ENCODE assay signal across 8 cellular contexts in genomic region chr2:192195548-192196418, GRCh38. TPM values are rescaled to one million over a fixed set of nuclear protein-coding genes. Genes with fewer than 3 reads are reported as not detected.
DNase-seq lines count a peak whose midpoint lies in the region; ATAC-seq and TF ChIP-seq lines count a peak whose summit lies in the region.

No MANE protein-coding gene starts in this region.

- no peak overlapping the region for H2AFZ ChIP-seq in Karpas-422 (ENCODE audit: low read length)

- H4K20me1 ChIP-seq in Karpas-422 (ENCODE audit: insufficient read depth, low read depth, low read length) = no peaks in the 10 kb centered on the region

- no peak overlapping the region for H3K4me2 ChIP-seq in Karpas-422 (ENCODE audit: low read depth, low read length, poor library complexity, severe bottlenecking)

- no peaks in the 10 kb centered on the region for H3K79me2 ChIP-seq in Karpas-422 (ENCODE audit: low read length)

- no peak overlapping the region for H3K9ac ChIP-seq in Karpas-422 (ENCODE audit: low read length)

- no peaks in the 10 kb centered on the region for H3K36me3 Mint-ChIP-seq in activated naive CD8-positive, alpha-beta T cell treated with anti-CD3 and anti-CD28 coated beads for 36 hours

- no peaks in the 10 kb centered on the region for H3K9me3 Mint-ChIP-seq in activated naive CD8-positive, alpha-beta T cell treated with anti-CD3 and anti-CD28 coated beads for 36 hours

- peak; percentile 57 for DNase-seq in activated effector memory CD4-positive, alpha-beta T cell treated with anti-CD3 and anti-CD28 coated beads, Interleukin-2, amount 50 U/mL, for 16 hours
- no peak for DNase-seq in activated effector memory CD4-positive, alpha-beta T cell treated with Interleukin-2 at 50 U/mL for 16 hours
- peak; percentile 37 for DNase-seq in HT1080 (ENCODE audit: low read depth)
- DNase-seq in activated naive CD8-positive, alpha-beta T cell treated with anti-CD3 and anti-CD28 coated beads for 36 hours = peak; percentile 1
- peak; percentile 42 for DNase-seq in cardiac muscle cell (ENCODE audit: low read depth in 1 of 2, low spot score in 1 of 2)
- peak; percentile 54 for DNase-seq in occipital lobe (lab: John Stamatoyannopoulos, UW)
- no peak for DNase-seq in Karpas-422

- H3K4me3 Mint-ChIP-seq in activated naive CD8-positive, alpha-beta T cell treated with anti-CD3 and anti-CD28 coated beads for 36 hours = peak overlapping the region; percentile 74

- peaks cover 76% of the 10 kb centered on the region for H3K27me3 Mint-ChIP-seq in activated naive CD8-positive, alpha-beta T cell treated with anti-CD3 and anti-CD28 coated beads for 36 hours

- peak overlapping the region; percentile 38 for H3K4me3 ChIP-seq in cardiac muscle cell
- no peak overlapping the region for H3K4me3 ChIP-seq in Karpas-422 (ENCODE audit: low read length)

- H3K27me3 ChIP-seq in cardiac muscle cell = peaks cover 100% of the 10 kb centered on the region
- H3K27me3 ChIP-seq in Karpas-422 (ENCODE audit: low read length) = no peaks in the 10 kb centered on the region

- H3K27ac ChIP-seq in cardiac muscle cell = no peak overlapping the region
- no peak overlapping the region for H3K27ac ChIP-seq in Karpas-422 (ENCODE audit: low read length)

- H3K27ac Mint-ChIP-seq in activated naive CD8-positive, alpha-beta T cell treated with anti-CD3 and anti-CD28 coated beads for 36 hours = no peak overlapping the region

- peaks cover 11% of the 10 kb centered on the region for H3K4me1 ChIP-seq in cardiac muscle cell (ENCODE audit: low read depth)
- H3K4me1 ChIP-seq in Karpas-422 (ENCODE audit: low read length) = no peaks in the 10 kb centered on the region

- no peaks in the 10 kb centered on the region for H3K36me3 ChIP-seq in cardiac muscle cell
- no peaks in the 10 kb centered on the region for H3K36me3 ChIP-seq in Karpas-422 (ENCODE audit: insufficient read depth, low read length)

- peaks cover 18% of the 10 kb centered on the region for H3K4me1 Mint-ChIP-seq in activated naive CD8-positive, alpha-beta T cell treated with anti-CD3 and anti-CD28 coated beads for 36 hours

- ATAC-seq in HG03095 (IDR thresholded peaks at IDR 0.05; ENCODE audit: unreplicated experiment) = no peak

- no peaks in the 10 kb centered on the region for H3K9me3 ChIP-seq in cardiac muscle cell (ENCODE audit: low read depth)
- H3K9me3 ChIP-seq in Karpas-422 (ENCODE audit: low read length) = no peaks in the 10 kb centered on the region

- no peaks in the 10 kb centered on the region for H3K9me2 ChIP-seq in Karpas-422 (replicated peaks; ENCODE audit: insufficient read depth, low read length)

- no peak for TF ChIP-seq CTCF in cardiac muscle cell (IDR thresholded peaks at IDR 0.05; ENCODE audit: low read depth, low read length)

RNA-seq across cellular contexts. Expression of gene TMEFF2, which starts 1.1 kb away (rescaled TPM):
- 0.03 TPM in 1 of 2 replicates, not detected in the other for total RNA-seq in HT1080 (2014; rRNA removed; shearing (Covaris generic))
- 0.12 and 0.16 TPM in 2 replicates for polyA plus RNA-seq in HT1080 (2015; cell fraction: cytosol; rRNA removed)
- polyA plus RNA-seq in HT1080 (2015; cell fraction: nucleus; rRNA removed) = 0.05 TPM in 1 of 2 replicates, not detected in the other
- not detected for total RNA-seq in activated naive CD8-positive, alpha-beta T cell treated with anti-CD3 and anti-CD28 coated beads for 36 hours
- total RNA-seq in cardiac muscle cell (0.15 and 0.28 TPM in 2 replicates), occipital lobe (50.4 TPM)
- 0.31 and 1.3 TPM in 2 replicates for polyA plus RNA-seq in cardiac muscle cell
- total RNA-seq in Karpas-422 (2014; rRNA removed; shearing (Covaris generic); ENCODE audit: low replicate concordance) = not detected in 2 replicates

Comparison
In these comparisons a context has a peak if more than half of its experiments do, and no peak if none do; other contexts are left out.
1. DNase-seq: peak in activated effector memory CD4-positive, alpha-beta T cell treated with anti-CD3 and anti-CD28 coated beads, Interleukin-2, amount 50 U/mL, for 16 hours (single experiment), HT1080 (single experiment), activated naive CD8-positive, alpha-beta T cell treated with anti-CD3 and anti-CD28 coated beads for 36 hours (single experiment), cardiac muscle cell (2 of 2) and occipital lobe (single experiment); none in activated effector memory CD4-positive, alpha-beta T cell treated with Interleukin-2 at 50 U/mL for 16 hours (single experiment) and Karpas-422 (single experiment).
2. RNA of gene TMEFF2, which starts 1.1 kb away (total RNA-seq): 50.4 TPM in occipital lobe (single experiment); 0.15 to 0.28 TPM in cardiac muscle cell, 0.03 TPM in HT1080, not detected in activated naive CD8-positive, alpha-beta T cell treated with anti-CD3 and anti-CD28 coated beads for 36 hours and not detected in Karpas-422; every median in the first group is over 10 times any median in the second.